In the genomic region with DNA sequence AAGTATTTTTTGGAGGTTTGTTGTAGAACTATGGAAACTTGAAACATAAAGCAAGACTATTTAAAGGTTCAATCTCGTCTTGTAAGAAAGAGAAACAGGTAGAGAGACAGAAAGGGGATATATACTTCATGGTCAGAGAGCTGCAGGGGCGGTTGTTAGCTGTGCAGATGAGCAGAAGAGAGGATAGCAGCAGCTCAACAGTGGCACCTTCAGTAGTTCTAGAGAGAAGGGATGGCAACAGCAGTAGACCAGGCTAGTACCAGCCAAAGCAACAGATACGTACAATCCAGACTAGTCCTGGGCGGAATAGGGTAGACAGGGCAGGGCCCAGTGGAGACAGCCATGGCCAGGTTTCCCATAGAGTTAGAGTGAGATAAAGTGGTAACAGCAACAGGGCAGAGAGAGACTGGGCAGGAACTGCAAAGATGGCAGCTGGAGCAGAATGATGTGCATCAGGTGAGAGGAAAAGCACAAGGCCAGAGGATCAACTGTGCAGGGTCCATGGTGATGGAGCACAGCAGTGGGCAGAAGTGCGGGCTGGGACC, we compare ENCODE assay signal across 8 cellular contexts.
A peak's percentile ranks its signal among the peaks of the same experiment; 100 is the strongest.
DNase-seq lines count a peak whose midpoint lies in the region; TF ChIP-seq lines count a peak whose summit lies in the region.

No MANE protein-coding gene starts in this region.

- no peaks in the 10 kb centered on the region for H3K36me3 Mint-ChIP-seq in H9 (ENCODE audit: insufficient read depth in 1 of 3, low read depth in 3 of 3)

- H3K4me3 Mint-ChIP-seq in H9: no peak overlapping the region

- H2AFZ ChIP-seq in H9 (ENCODE audit: low read length): no peak overlapping the region

- no peak overlapping the region for H2BK12ac ChIP-seq in H9 (ENCODE audit: insufficient read length, low read depth, low read length)

- H3K23me2 ChIP-seq in H9 (ENCODE audit: insufficient read length, low read depth, low read length, poor library complexity, severe bottlenecking): no peaks in the 10 kb centered on the region

- H3K4me1 Mint-ChIP-seq in H9: peaks cover 16 to 19% of the 10 kb centered on the region in 2 experiments

- H3K27ac Mint-ChIP-seq in H9: peak overlapping the region; percentile 5 to 100 (median 99); a peak in 6 of 7 replicates

- no peak overlapping the region for H3T11ph ChIP-seq in H9 (ENCODE audit: low read length)

- peak; percentile 18; the same call in 1 of the 3 replicates for TF ChIP-seq CTCF in H9 (conservative IDR thresholded peaks at IDR 0.05)
- no peak for TF ChIP-seq CTCF in WERI-Rb-1 (IDR thresholded peaks at IDR 0.05; ENCODE audit: low read depth, low read length)
- no peak for TF ChIP-seq CTCF in epithelial cell of proximal tubule (conservative IDR thresholded peaks at IDR 0.05; ENCODE audit: low read depth, low read length)

- no peak overlapping the region; the same call in 1 of the 2 replicates for H3K14ac ChIP-seq in H9 (ENCODE audit: insufficient read depth, low read length)

- H3K4me3 ChIP-seq in WERI-Rb-1 (ENCODE audit: low read depth, low read length) (no peak overlapping the region), epithelial cell of proximal tubule (ENCODE audit: low read depth, low read length) (no peak overlapping the region)

- H3K4me1 ChIP-seq in H9 (ENCODE audit: insufficient read depth, low read length): no peaks in the 10 kb centered on the region

- H4K8ac ChIP-seq in H9 (replicated peaks; ENCODE audit: insufficient read length, low read depth, low read length): no peak overlapping the region

- no CpG with 5 or more reads among the region's 5 CpGs for WGBS in H9 (ENCODE audit: extremely low coverage, insufficient read length, low lambda C conversion rate)

- H2BK120ac ChIP-seq in H9 (ENCODE audit: low read depth, low read length, poor library complexity, severe bottlenecking): no peak overlapping the region

- H3K4ac ChIP-seq in H9 (ENCODE audit: low read depth, low read length): no peak overlapping the region

- H3K27ac ChIP-seq in H9 (ENCODE audit: insufficient read length, low read depth, low read length) (peak overlapping the region; percentile 67), WERI-Rb-1 (no peak overlapping the region)

- H2AK5ac ChIP-seq in H9 (ENCODE audit: insufficient read length, low read length): no peak overlapping the region

- H3K27me3 ChIP-seq in H9 (ENCODE audit: insufficient read depth, low read length) (no peaks in the 10 kb centered on the region), WERI-Rb-1 (ENCODE audit: insufficient read depth, low read depth, severe bottlenecking) (no peaks in the 10 kb centered on the region)

- H4K91ac ChIP-seq in H9 (ENCODE audit: insufficient read length, low read depth, low read length): no peak overlapping the region

- no peaks in the 10 kb centered on the region for H4K20me1 ChIP-seq in H9 (ENCODE audit: control insufficient read depth, insufficient read depth, insufficient read length)

- H3K9ac ChIP-seq in H9 (ENCODE audit: extremely low read depth, insufficient read length, low read length): no peak overlapping the region

- H3K9me3 Mint-ChIP-seq in H9: no peaks in the 10 kb centered on the region; a peak in 1 of 5 replicates

- H3K79me2 ChIP-seq in H9 (ENCODE audit: insufficient read depth, low read length): no peaks in the 10 kb centered on the region

- H2BK15ac ChIP-seq in H9 (ENCODE audit: low read depth, low read length): no peak overlapping the region

- no peaks in the 10 kb centered on the region for H3K36me3 ChIP-seq in WERI-Rb-1

- H3K56ac ChIP-seq in H9 (ENCODE audit: insufficient read length, low read depth, low read length): no peak overlapping the region

- no peaks in the 10 kb centered on the region for H3K79me1 ChIP-seq in H9 (ENCODE audit: insufficient read depth, low read depth, low read length, poor library complexity, severe bottlenecking)

- TF ChIP-seq POLR2A in GM15510 (IDR thresholded peaks at IDR 0.05; ENCODE audit: borderline replicate concordance, extremely low read depth, insufficient read length): peak; percentile 94

- H3K18ac ChIP-seq in H9 (ENCODE audit: insufficient read length, low read depth, low read length): no peak overlapping the region

- peak; percentile 93 for DNase-seq in H9
- DNase-seq in M059J (ENCODE audit: low read depth): peak; percentile 95
- peak; percentile 13 for DNase-seq in WERI-Rb-1
- DNase-seq in epithelial cell of proximal tubule (ENCODE audit: low read depth): peak; percentile 40
- peak; percentile 8 to 18 for DNase-seq in stimulated activated CD4-positive, alpha-beta T cell treated with anti-CD3 and anti-CD28 coated beads, Interleukin-1b, Interleukin-23, amount 100 ng/mL, for 4 hours (ENCODE audit: low read depth in 2 of 2)
- DNase-seq in middle frontal gyrus (ENCODE audit: extremely low spot score, low spot score): no peak
- no peak for DNase-seq in DMS79 (lab: John Stamatoyannopoulos, UW)

- H3K27me3 Mint-ChIP-seq in H9 (ENCODE audit: low read depth): peaks cover 2% of the 10 kb centered on the region; the same call in 1 of the 2 replicates

- no peak overlapping the region for H3K23ac ChIP-seq in H9 (ENCODE audit: insufficient read length, low read depth, low read length)

- H4K5ac ChIP-seq in H9 (ENCODE audit: insufficient read length, low read depth, low read length): no peak overlapping the region

- no peaks in the 10 kb centered on the region for H3K9me3 ChIP-seq in H9 (ENCODE audit: control insufficient read depth, low read depth, low read length)
- H3K9me3 ChIP-seq in WERI-Rb-1 (ENCODE audit: severe bottlenecking): no peaks in the 10 kb centered on the region

- no peak overlapping the region for H2BK20ac ChIP-seq in H9 (ENCODE audit: low read depth, low read length, poor library complexity, severe bottlenecking)

- H2BK5ac ChIP-seq in H9 (ENCODE audit: insufficient read length, low read length): no peak overlapping the region

- no peak overlapping the region for H3K4me2 ChIP-seq in H9 (ENCODE audit: insufficient read depth, insufficient read length, low read length)

Comparison
In these comparisons a context has a peak if more than half of its experiments do, and no peak if none do; other contexts are left out.
1. DNase-seq: peak in H9 (single experiment), M059J (single experiment), WERI-Rb-1 (single experiment), epithelial cell of proximal tubule (single experiment) and stimulated activated CD4-positive, alpha-beta T cell treated with anti-CD3 and anti-CD28 coated beads, Interleukin-1b, Interleukin-23, amount 100 ng/mL, for 4 hours (2 of 2); none in middle frontal gyrus (single experiment) and DMS79 (single experiment).